Comparison of ENCODE assay signal across 8 cellular contexts in the genomic region with DNA sequence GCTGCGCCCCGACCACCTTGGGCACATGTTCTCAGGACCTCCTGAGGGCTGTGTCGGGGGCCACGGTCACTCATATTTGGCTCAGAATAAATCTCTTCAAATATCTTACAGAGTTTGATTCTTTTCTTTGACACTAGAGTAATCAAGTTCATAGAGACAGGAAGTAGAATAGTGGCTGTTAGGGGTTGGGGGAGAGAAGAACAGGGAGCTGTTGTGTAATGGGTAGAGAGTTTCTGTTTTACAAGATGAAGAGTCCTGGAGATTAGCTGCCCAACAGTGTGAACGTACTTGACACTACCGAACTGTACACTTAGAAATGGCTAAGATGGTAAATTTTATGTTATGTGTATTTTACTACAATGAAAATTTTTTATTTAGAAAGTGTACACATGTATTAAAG.
DNase-seq lines count a peak whose midpoint lies in the region; ATAC-seq and TF ChIP-seq lines count a peak whose summit lies in the region.
"Not testable (repeated sequence)": the region's sequence is repeated elsewhere in the genome, so short reads cannot be mapped to it uniquely, and the experiment has no call there.

No MANE protein-coding gene starts in this region.

- H3K4me3 ChIP-seq in BLaER1; HL-60 (replicated peaks; ENCODE audit: insufficient read depth, low read length); OCI-LY1 (ENCODE audit: low read depth, low read length, poor library complexity, severe bottlenecking); lower lobe of right lung; psoas muscle; transverse colon: not testable (repeated sequence)

- DNase-seq in HL-60 (ENCODE audit: low read depth in 1 of 2, low spot score in 1 of 2) = peak in 1 of 2 experiments; percentile 40
- DNase-seq in Right ventricle myocardium inferior (ENCODE audit: missing footprints); lower lobe of right lung; psoas muscle; transverse colon: not testable (repeated sequence)

- H3K36me3 Mint-ChIP-seq in activated naive CD4-positive, alpha-beta T cell treated with anti-CD3 and anti-CD28 coated beads, Interleukin-2, amount 50 U/mL, for 24 hours = not testable (repeated sequence)

- not testable (repeated sequence) for TF ChIP-seq POLR2A in transverse colon (IDR thresholded peaks at IDR 0.05)

- not testable (repeated sequence) for H3K27me3 Mint-ChIP-seq in activated naive CD4-positive, alpha-beta T cell treated with anti-CD3 and anti-CD28 coated beads, Interleukin-2, amount 50 U/mL, for 24 hours

- peak overlapping the region; percentile 12 for H3K27ac Mint-ChIP-seq in activated naive CD4-positive, alpha-beta T cell treated with anti-CD3 and anti-CD28 coated beads, Interleukin-2, amount 50 U/mL, for 24 hours

- not testable (repeated sequence) for H3K27ac ChIP-seq in BLaER1, lower lobe of right lung
- H3K27ac ChIP-seq in HL-60 (replicated peaks) (peak overlapping the region; percentile 73), OCI-LY1 (ENCODE audit: low read depth, low read length, poor library complexity, severe bottlenecking) (peak overlapping the region; percentile 81), psoas muscle (peak overlapping the region; percentile 36), transverse colon (peak overlapping the region in 3 of 4 donors; percentile 48 to 61 (median 52))

- WGBS in psoas muscle, 3 donors = 85 to 94% (median 87%) methylated on average over 4 of the region's 6 CpGs
- 74 to 90% methylated on average over 4 to 6 of the region's 6 CpGs for WGBS in transverse colon (ENCODE audit: low coverage in 1 of 2), 2 donors

- H3K9me2 ChIP-seq in OCI-LY1 (ENCODE audit: low read depth, low read length) = not testable (repeated sequence)

- not testable (repeated sequence) for H3K9me3 Mint-ChIP-seq in activated naive CD4-positive, alpha-beta T cell treated with anti-CD3 and anti-CD28 coated beads, Interleukin-2, amount 50 U/mL, for 24 hours

- not testable (repeated sequence) for H3K4me1 ChIP-seq in BLaER1, lower lobe of right lung, psoas muscle, transverse colon
- H3K4me1 ChIP-seq in OCI-LY1 (ENCODE audit: insufficient read depth, low read length, severe bottlenecking) = peaks cover 25% of the 10 kb centered on the region

- TF ChIP-seq EP300 in transverse colon (IDR thresholded peaks at IDR 0.05; ENCODE audit: low read depth) = not testable (repeated sequence)

- TF ChIP-seq CTCF in HL-60 (IDR thresholded peaks at IDR 0.05; ENCODE audit: insufficient read depth, low read length); OCI-LY1 (IDR thresholded peaks at IDR 0.05; ENCODE audit: low read length); lower lobe of right lung (IDR thresholded peaks at IDR 0.05); psoas muscle (IDR thresholded peaks at IDR 0.05); transverse colon (IDR thresholded peaks at IDR 0.05): not testable (repeated sequence)

- H3K4me2 ChIP-seq in BLaER1 = peak overlapping the region; percentile 36; the same call in 1 of the 2 replicates
- H3K4me2 ChIP-seq in OCI-LY1 (ENCODE audit: low read length) = not testable (repeated sequence)

- H2AFZ ChIP-seq in OCI-LY1 (ENCODE audit: low read length) = not testable (repeated sequence)

- H3K79me2 ChIP-seq in OCI-LY1 (ENCODE audit: insufficient read depth, low read length) = not testable (repeated sequence)

- in situ Hi-C loops in transverse colon (cut with MboI; ENCODE audit: low pct_ligation_motif_present in 1 of 4, low pct_unique_long_range_greater_than_20kb in 1 of 4, low sequenced_read_pairs in 3 of 4) = not testable (repeated sequence)

- not testable (repeated sequence) for H3K36me3 ChIP-seq in BLaER1; OCI-LY1 (ENCODE audit: insufficient read depth, low read length); lower lobe of right lung; psoas muscle (ENCODE audit: insufficient read depth in 1 of 2, low read depth in 1 of 2); transverse colon

- H3K4me1 Mint-ChIP-seq in activated naive CD4-positive, alpha-beta T cell treated with anti-CD3 and anti-CD28 coated beads, Interleukin-2, amount 50 U/mL, for 24 hours = not testable (repeated sequence)

- H3K9ac ChIP-seq in BLaER1 = not testable (repeated sequence)
- H3K9ac ChIP-seq in OCI-LY1 (ENCODE audit: low read length) = peak overlapping the region; percentile 25; the same call in 1 of the 2 replicates

- intact Hi-C loops in Right ventricle myocardium inferior (cut with DNase I); lower lobe of right lung (cut with DNase I); transverse colon (cut with DNase I; ENCODE audit: low total_unique reads): not testable (repeated sequence)
- intact Hi-C loops in psoas muscle (cut with DNase I) = loop anchor here in 1 of 2 donors (10.0 kb wide), 1 partner anchor 621 kb away; no protein-coding TSS in a partner anchor

- not testable (repeated sequence) for H3K4me3 Mint-ChIP-seq in activated naive CD4-positive, alpha-beta T cell treated with anti-CD3 and anti-CD28 coated beads, Interleukin-2, amount 50 U/mL, for 24 hours

- H3K9me3 ChIP-seq in BLaER1; OCI-LY1 (ENCODE audit: low read length); lower lobe of right lung; psoas muscle; transverse colon: not testable (repeated sequence)

- not testable (repeated sequence) for H3K27me3 ChIP-seq in BLaER1; HL-60 (ENCODE audit: insufficient read depth, poor library complexity, severe bottlenecking); OCI-LY1 (ENCODE audit: insufficient read depth, low read length); lower lobe of right lung (ENCODE audit: low read depth); psoas muscle (ENCODE audit: insufficient read depth in 3 of 3, low read length in 2 of 3); transverse colon

- H4K20me1 ChIP-seq in BLaER1; OCI-LY1 (ENCODE audit: insufficient read depth, low read length): not testable (repeated sequence)

- H3F3A ChIP-seq in OCI-LY1 (ENCODE audit: insufficient read depth, low read length) = not testable (repeated sequence)

- peak; percentile 19 for ATAC-seq in Right ventricle myocardium inferior
- ATAC-seq in lower lobe of right lung = peak; percentile 21 to 34
- ATAC-seq in psoas muscle = peak in 1 of 4 donors; percentile 8
